23 cellular contexts compared by ENCODE assay signal in genomic region chr11:1457856-1458255, GRCh38. TPM values are rescaled to one million over a fixed set of nuclear protein-coding genes. Genes with fewer than 3 reads are reported as not detected.
DNase-seq lines count a peak whose midpoint lies in the region; ATAC-seq and TF ChIP-seq lines count a peak whose summit lies in the region.
"Had no signal": no experiment of that assay in that cellular context is flagged by ENCODE, and none has a peak within 500 bp of the region (broad histone marks: within the 10 kb centered on the region; RNA-seq: fewer than 3 reads in every experiment).

No MANE protein-coding gene starts in this region.

- no peaks in the 10 kb centered on the region for H3K36me3 Mint-ChIP-seq in activated T-helper 1 cell treated with anti-CD3 and anti-CD28 coated beads, Interleukin-12 subunit alpha, Interleukin-12 subunit beta, Interleukin-2, Interleukin-4 antibody, amounts not matched to agents 30 ng/mL and 10 ng/mL and 1 ng/mL, durations not matched to agents 14 hours and 24 hours and 36 hours (ENCODE audit: low read depth)
- no peaks in the 10 kb centered on the region for H3K36me3 Mint-ChIP-seq in activated CD8-positive, alpha-beta memory T cell treated with anti-CD3 and anti-CD28 coated beads, Interleukin-2, amount 10 ng/mL, durations not matched to agents 7 days and 5 days

- no peak for TF ChIP-seq EP300 in sigmoid colon (IDR thresholded peaks at IDR 0.05)

- no peaks in the 10 kb centered on the region for H3K9me3 Mint-ChIP-seq in activated T-helper 1 cell treated with anti-CD3 and anti-CD28 coated beads, Interleukin-12 subunit alpha, Interleukin-12 subunit beta, Interleukin-2, Interleukin-4 antibody, amounts not matched to agents 30 ng/mL and 10 ng/mL and 1 ng/mL, durations not matched to agents 14 hours and 24 hours and 36 hours
- H3K9me3 Mint-ChIP-seq in activated CD8-positive, alpha-beta memory T cell treated with anti-CD3 and anti-CD28 coated beads, Interleukin-2, amount 10 ng/mL, durations not matched to agents 7 days and 5 days (ENCODE audit: low read depth), result no peaks in the 10 kb centered on the region
- H3K9me3 Mint-ChIP-seq: CD4-positive, alpha-beta T cell; H9; HFFc6 had no signal

- no peak overlapping the region for H3K4me3 ChIP-seq in esophagus squamous epithelium
- no peak overlapping the region for H3K4me3 ChIP-seq in sigmoid colon
- H3K4me3 ChIP-seq in lower leg skin (ENCODE audit: low read depth, poor library complexity, severe bottlenecking), result no peak overlapping the region

- no peak for TF ChIP-seq CTCF in esophagus squamous epithelium (IDR thresholded peaks at IDR 0.05)
- TF ChIP-seq CTCF in sigmoid colon (IDR thresholded peaks at IDR 0.05), result no peak
- TF ChIP-seq CTCF in lower leg skin (IDR thresholded peaks at IDR 0.05), result no peak

- H3K9me3 ChIP-seq in esophagus squamous epithelium (no peaks in the 10 kb centered on the region), sigmoid colon (no peaks in the 10 kb centered on the region)
- H3K9me3 ChIP-seq: BE2C, SK-N-SH had no signal

- no peak for TF ChIP-seq POLR2A in esophagus squamous epithelium (IDR thresholded peaks at IDR 0.05)
- TF ChIP-seq POLR2A in sigmoid colon (IDR thresholded peaks at IDR 0.05), result no peak
- no peak for TF ChIP-seq POLR2A in lower leg skin (IDR thresholded peaks at IDR 0.05)

- ATAC-seq in activated CD8-positive, alpha-beta memory T cell treated with anti-CD3 and anti-CD28 coated beads, Interleukin-2, amount 10 ng/mL, durations not matched to agents 7 days and 5 days, result no peak

- no peaks in the 10 kb centered on the region for H3K4me1 Mint-ChIP-seq in activated T-helper 1 cell treated with anti-CD3 and anti-CD28 coated beads, Interleukin-12 subunit alpha, Interleukin-12 subunit beta, Interleukin-2, Interleukin-4 antibody, amounts not matched to agents 30 ng/mL and 10 ng/mL and 1 ng/mL, durations not matched to agents 14 hours and 24 hours and 36 hours (ENCODE audit: low read depth)
- H3K4me1 Mint-ChIP-seq in activated CD8-positive, alpha-beta memory T cell treated with anti-CD3 and anti-CD28 coated beads, Interleukin-2, amount 10 ng/mL, durations not matched to agents 7 days and 5 days, result no peaks in the 10 kb centered on the region

- peaks cover 0 to 2% (median 0%) of the 10 kb centered on the region in 3 donors for H3K36me3 ChIP-seq in esophagus squamous epithelium
- H3K36me3 ChIP-seq in sigmoid colon, result no peaks in the 10 kb centered on the region
- H3K36me3 ChIP-seq: BE2C had no signal

- H3K4me1 ChIP-seq in esophagus squamous epithelium, result peaks cover 0 to 49% (median 14%) of the 10 kb centered on the region in 3 donors
- H3K4me1 ChIP-seq in sigmoid colon, result peaks cover 0 to 59% (median 50%) of the 10 kb centered on the region in 4 donors
- H3K4me1 ChIP-seq: BE2C had no signal

- no peaks in the 10 kb centered on the region for H3K27me3 Mint-ChIP-seq in activated T-helper 1 cell treated with anti-CD3 and anti-CD28 coated beads, Interleukin-12 subunit alpha, Interleukin-12 subunit beta, Interleukin-2, Interleukin-4 antibody, amounts not matched to agents 30 ng/mL and 10 ng/mL and 1 ng/mL, durations not matched to agents 14 hours and 24 hours and 36 hours (ENCODE audit: insufficient read depth)
- H3K27me3 Mint-ChIP-seq in activated CD8-positive, alpha-beta memory T cell treated with anti-CD3 and anti-CD28 coated beads, Interleukin-2, amount 10 ng/mL, durations not matched to agents 7 days and 5 days, result no peaks in the 10 kb centered on the region
- H3K27me3 Mint-ChIP-seq: CD4-positive, alpha-beta T cell had no signal

- H3K27ac ChIP-seq in cingulate gyrus (ENCODE audit: low read depth, low read length) (peak overlapping the region; percentile 65), esophagus squamous epithelium (peak overlapping the region in 3 of 4 donors; percentile 44 to 87 (median 57)), sigmoid colon (peak overlapping the region; percentile 86 to 94 (median 94))

- H3K27me3 ChIP-seq in esophagus squamous epithelium (peaks cover 0 to 54% (median 3%) of the 10 kb centered on the region in 4 donors), sigmoid colon (no peaks in the 10 kb centered on the region)
- H3K27me3 ChIP-seq: BE2C had no signal

- no peak overlapping the region for H3K4me3 Mint-ChIP-seq in activated T-helper 1 cell treated with anti-CD3 and anti-CD28 coated beads, Interleukin-12 subunit alpha, Interleukin-12 subunit beta, Interleukin-2, Interleukin-4 antibody, amounts not matched to agents 30 ng/mL and 10 ng/mL and 1 ng/mL, durations not matched to agents 14 hours and 24 hours and 36 hours
- H3K4me3 Mint-ChIP-seq in activated CD8-positive, alpha-beta memory T cell treated with anti-CD3 and anti-CD28 coated beads, Interleukin-2, amount 10 ng/mL, durations not matched to agents 7 days and 5 days, result no peak overlapping the region
- H3K4me3 Mint-ChIP-seq: CD4-positive, alpha-beta T cell; H9; HFFc6 had no signal

- H3K27ac Mint-ChIP-seq in activated T-helper 1 cell treated with anti-CD3 and anti-CD28 coated beads, Interleukin-12 subunit alpha, Interleukin-12 subunit beta, Interleukin-2, Interleukin-4 antibody, amounts not matched to agents 30 ng/mL and 10 ng/mL and 1 ng/mL, durations not matched to agents 14 hours and 24 hours and 36 hours, result no peak overlapping the region
- H3K27ac Mint-ChIP-seq in activated CD8-positive, alpha-beta memory T cell treated with anti-CD3 and anti-CD28 coated beads, Interleukin-2, amount 10 ng/mL, durations not matched to agents 7 days and 5 days, result no peak overlapping the region
- H3K27ac Mint-ChIP-seq: CD4-positive, alpha-beta T cell; H9; HFFc6 had no signal

- DNase-seq in esophagus squamous epithelium (lab: John Stamatoyannopoulos, UW) (no peak), sigmoid colon (no peak), lower leg skin (ENCODE audit: low spot score in 2 of 2) (no peak)
- no peak for DNase-seq in activated T-helper 1 cell treated with anti-CD3 and anti-CD28 coated beads, Interleukin-12 subunit alpha, Interleukin-12 subunit beta, Interleukin-2, Interleukin-4 antibody, amounts not matched to agents 30 ng/mL and 10 ng/mL and 1 ng/mL, durations not matched to agents 14 hours and 24 hours and 36 hours (ENCODE audit: low spot score)
- DNase-seq in activated T-cell treated with anti-CD3 and anti-CD28 coated beads, Interleukin-2, amount 50 U/mL, for 1 hour, result no peak
- no peak for DNase-seq in activated CD8-positive, alpha-beta memory T cell treated with anti-CD3 and anti-CD28 coated beads, Interleukin-2, amount 10 ng/mL, durations not matched to agents 7 days and 5 days
- DNase-seq: BE2C; CD4-positive, alpha-beta T cell; COR-L47; DMS79; H9; HFFc6; MM.1S; NCI-H1092; NCI-H1436; NCI-H187 treated with DMSO at 0.1 percent for 48 hours; NCI-H2107; NCI-H2227 treated with DMSO at 0.1 percent for 48 hours; NCI-H510A; NCI-H748 treated with DMSO at 0.1 percent for 48 hours; SIG-M5 had no signal

- intact Hi-C loops in esophagus squamous epithelium (cut with DNase I), result no loop called here
- intact Hi-C loops in sigmoid colon (cut with DNase I), result loop anchor here (5.0 kb wide), 1 partner anchor 114 kb away; the partner anchor contains the start of gene DUSP8
- intact Hi-C loops in activated T-helper 1 cell treated with anti-CD3 and anti-CD28 coated beads, Interleukin-12 subunit alpha, Interleukin-12 subunit beta, Interleukin-2, Interleukin-4 antibody, amounts not matched to agents 30 ng/mL and 10 ng/mL and 1 ng/mL, durations not matched to agents 14 hours and 24 hours and 36 hours (cut with micrococcal nuclease), result no loop called here
- intact Hi-C loops in lower leg skin (cut with DNase I; ENCODE audit: low total_unique reads), result loop anchor here (10.0 kb wide), 1 partner anchor 57 kb away; no protein-coding TSS in a partner anchor

- WGBS in esophagus squamous epithelium, 2 donors, result no CpG with 5 or more reads among the region's 18 CpGs
- WGBS in sigmoid colon, 2 donors, result 84 to 91% methylated on average over 18 of the region's 18 CpGs
- WGBS in lower leg skin, 2 donors, result 65 to 80% methylated on average over 17 to 18 of the region's 18 CpGs

- CTCF ChIA-PET in activated CD8-positive, alpha-beta memory T cell treated with anti-CD3 and anti-CD28 coated beads, Interleukin-2, amount 10 ng/mL, durations not matched to agents 7 days and 5 days (lab: Charles Lee), result no interaction called here

RNA-seq across cellular contexts. Expression of gene MOB2, which starts 28.7 kb away (rescaled TPM):
- total RNA-seq in esophagus squamous epithelium (10 to 100 TPM; 21.5 to 45.0 (median 30.1) TPM), sigmoid colon (10 to 100 TPM; 68.6 to 88.9 (median 71.5) TPM), lower leg skin (100 to 1,000 TPM in 1 of 4 donors, 10 to 100 TPM in 3; 84.8 to 126 (median 93.8) TPM)
- 10 to 100 TPM; 46.2 to 55.0 (median 53.5) TPM for polyA plus RNA-seq in sigmoid colon
- 22.6 and 27.5 TPM in 2 replicates for total RNA-seq in activated T-helper 1 cell treated with anti-CD3 and anti-CD28 coated beads, Interleukin-12 subunit alpha, Interleukin-12 subunit beta, Interleukin-2, Interleukin-4 antibody, amounts not matched to agents 30 ng/mL and 10 ng/mL and 1 ng/mL, durations not matched to agents 14 hours and 24 hours and 36 hours
- 10 to 100 TPM; 34.1 to 34.7 TPM for total RNA-seq in activated CD8-positive, alpha-beta memory T cell treated with anti-CD3 and anti-CD28 coated beads, Interleukin-2, amount 10 ng/mL, durations not matched to agents 7 days and 5 days

Comparison
In these comparisons a context has a peak if more than half of its experiments do, and no peak if none do; other contexts are left out.
1. intact Hi-C loops: an anchor here in sigmoid colon (5.0 kb wide) and lower leg skin (10.0 kb wide); none called in esophagus squamous epithelium and activated T-helper 1 cell treated with anti-CD3 and anti-CD28 coated beads, Interleukin-12 subunit alpha, Interleukin-12 subunit beta, Interleukin-2, Interleukin-4 antibody, amounts not matched to agents 30 ng/mL and 10 ng/mL and 1 ng/mL, durations not matched to agents 14 hours and 24 hours and 36 hours.